Comparison of ENCODE assay signal across 23 cellular contexts in genomic region chr2:231334179-231334930, GRCh38.
DNase-seq lines count a peak whose midpoint lies in the region; ATAC-seq and TF ChIP-seq lines count a peak whose summit lies in the region.
"Had no signal": no experiment of that assay in that cellular context is flagged by ENCODE, and none has a peak within 500 bp of the region (broad histone marks: within the 10 kb centered on the region; RNA-seq: fewer than 3 reads in every experiment).

No MANE protein-coding gene starts in this region.

- no peaks in the 10 kb centered on the region for H3K9me2 ChIP-seq in OCI-LY7 (ENCODE audit: insufficient read depth, low read length)

- H3K79me2 ChIP-seq in OCI-LY7 (ENCODE audit: insufficient read depth, low read depth, low read length): no peaks in the 10 kb centered on the region

- H3K4me3 ChIP-seq in cardiac muscle cell (no peak overlapping the region), upper lobe of right lung (no peak overlapping the region), OCI-LY7 (ENCODE audit: low read depth, low read length, poor library complexity, severe bottlenecking) (no peak overlapping the region)
- H3K4me3 ChIP-seq: BLaER1, coronary artery, ovary, skin epidermis had no signal

- TF ChIP-seq CTCF in cardiac muscle cell (IDR thresholded peaks at IDR 0.05; ENCODE audit: low read depth, low read length) (no peak), upper lobe of right lung (IDR thresholded peaks at IDR 0.05) (no peak), OCI-LY7 (conservative IDR thresholded peaks at IDR 0.05; ENCODE audit: low read length) (no peak)

- CTCF ChIA-PET in OCI-LY7 (lab: Charles Lee; ENCODE audit: unreplicated experiment): no interaction called here

- H3K9me3 ChIP-seq in cardiac muscle cell (ENCODE audit: low read depth) (no peaks in the 10 kb centered on the region), upper lobe of right lung (no peaks in the 10 kb centered on the region), OCI-LY7 (ENCODE audit: low read length) (no peaks in the 10 kb centered on the region)
- H3K9me3 ChIP-seq: BLaER1, ovary had no signal

- DNase-seq in cardiac muscle cell (ENCODE audit: low read depth in 1 of 2, low spot score in 1 of 2): no peak
- DNase-seq in cardiac septum (ENCODE audit: low spot score): no peak
- peak; percentile 86 for DNase-seq in RPMI7951 (ENCODE audit: low read depth)
- DNase-seq in head of caudate nucleus: peak in 37 of 42 donors; percentile 24 to 81 (median 54)
- DNase-seq in upper lobe of right lung: no peak
- DNase-seq in RPMI8226: no peak
- no peak for DNase-seq in OCI-LY7 (ENCODE audit: low spot score)
- DNase-seq: activated CD4-positive, alpha-beta T cell treated with anti-CD3 and anti-CD28 coated beads, Interleukin-2, amount 50 U/mL, for 48 hours; activated naive CD4-positive, alpha-beta T cell treated with anti-CD3 and anti-CD28 coated beads, Interleukin-2, amount 50 U/mL, for 16 hours; activated T-cell treated with anti-CD3 and anti-CD28 coated beads, Interleukin-2, amount 50 U/mL, for 1 hour; DMS 273 treated with DMSO at 0.1 percent for 48 hours; foreskin keratinocyte; GDM1; HCEC 1CT; left cardiac atrium; ovary; stimulated activated CD4-positive, alpha-beta T cell treated with anti-CD3 and anti-CD28 coated beads, Interleukin-4, amount 100 ng/mL, for 24 hours; WERI-Rb-1 had no signal

- H3K27ac ChIP-seq in cardiac muscle cell (peak overlapping the region; percentile 60), upper lobe of right lung (no peak overlapping the region), OCI-LY7 (ENCODE audit: low read depth, low read length, poor library complexity, severe bottlenecking) (no peak overlapping the region)
- H3K27ac ChIP-seq: 22Rv1, BLaER1, coronary artery, foreskin keratinocyte, ovary, skin epidermis, WERI-Rb-1 had no signal

- H3K4me2 ChIP-seq in OCI-LY7 (ENCODE audit: low read length): no peak overlapping the region
- H3K4me2 ChIP-seq: BLaER1 had no signal

- H2AFZ ChIP-seq in OCI-LY7 (ENCODE audit: low read length): no peak overlapping the region

- intact Hi-C loops in cardiac septum (cut with DNase I): no loop called here
- intact Hi-C loops in head of caudate nucleus (cut with DNase I): no loop called here
- intact Hi-C loops in upper lobe of right lung (cut with DNase I): no loop called here
- intact Hi-C loops in OCI-LY7 (cut with micrococcal nuclease; ENCODE audit: unreplicated experiment): no loop called here

- H3K36me3 ChIP-seq in cardiac muscle cell: no peaks in the 10 kb centered on the region
- H3K36me3 ChIP-seq in upper lobe of right lung: no peaks in the 10 kb centered on the region
- H3K36me3 ChIP-seq in OCI-LY7 (ENCODE audit: insufficient read depth, low read length): no peaks in the 10 kb centered on the region
- H3K36me3 ChIP-seq: BLaER1, ovary had no signal

- H3K4me1 ChIP-seq in cardiac muscle cell (ENCODE audit: low read depth): peaks cover 14% of the 10 kb centered on the region
- no peaks in the 10 kb centered on the region for H3K4me1 ChIP-seq in upper lobe of right lung
- no peaks in the 10 kb centered on the region for H3K4me1 ChIP-seq in OCI-LY7 (ENCODE audit: insufficient read depth, low read length, poor library complexity, severe bottlenecking)
- H3K4me1 ChIP-seq: BLaER1, foreskin keratinocyte had no signal

- BruUV-seq in OCI-LY7 (replicated peaks; lab: Mats Ljungman, UMichigan): no TSS peak

- no peaks in the 10 kb centered on the region for H3K27me3 ChIP-seq in cardiac muscle cell
- H3K27me3 ChIP-seq in upper lobe of right lung: no peaks in the 10 kb centered on the region
- H3K27me3 ChIP-seq: BLaER1, foreskin keratinocyte, ovary had no signal

- H4K20me1 ChIP-seq in OCI-LY7 (ENCODE audit: insufficient read depth, low read length): no peaks in the 10 kb centered on the region
- H4K20me1 ChIP-seq: BLaER1 had no signal

- ATAC-seq in upper lobe of right lung (peak; percentile 73), HG02759 (IDR thresholded peaks at IDR 0.05; ENCODE audit: unreplicated experiment) (no peak)
- ATAC-seq: foreskin keratinocyte had no signal

- POLR2A ChIA-PET in OCI-LY7 (lab: Charles Lee): no interaction called here

Comparison
In these comparisons a context has a peak if more than half of its experiments do, and no peak if none do; other contexts are left out.
1. DNase-seq: peak in RPMI7951 (single experiment) and head of caudate nucleus (37 of 42); none in cardiac muscle cell (0 of 2), cardiac septum (single experiment), upper lobe of right lung (single experiment), RPMI8226 (single experiment) and OCI-LY7 (single experiment).